In genomic region chr3:129626744-129627349, GRCh38 we compare ENCODE assay signal across 8 cellular contexts. TPM values are rescaled to one million over a fixed set of nuclear protein-coding genes. Genes with fewer than 3 reads are reported as not detected.
DNase-seq lines count a peak whose midpoint lies in the region; ATAC-seq and TF ChIP-seq lines count a peak whose summit lies in the region.

No MANE protein-coding gene starts in this region.

- H3K27ac ChIP-seq in heart right ventricle, result peak overlapping the region; percentile 95 to 100 (median 99)

- H3K4me3 ChIP-seq in heart right ventricle, result peak overlapping the region; percentile 26 to 79 (median 66)

- H3K9me3 Mint-ChIP-seq in activated naive CD8-positive, alpha-beta T cell treated with anti-CD3 and anti-CD28 coated beads, Interleukin-2, amount 50 U/mL, for 24 hours, result no peaks in the 10 kb centered on the region

- peak; percentile 94 for DNase-seq in Daoy (ENCODE audit: low read depth)
- peak; percentile 65 for DNase-seq in SHP77 treated with DMSO at 0.1 percent for 48 hours (lab: John Stamatoyannopoulos, UW)
- DNase-seq in activated naive CD8-positive, alpha-beta T cell treated with anti-CD3 and anti-CD28 coated beads, Interleukin-2, amount 50 U/mL, for 24 hours, result peak; percentile 88
- peak; percentile 95 to 97 for DNase-seq in heart right ventricle
- peak; percentile 98 for DNase-seq in posterior vena cava (ENCODE audit: low spot score)
- DNase-seq in amniotic stem cell (lab: John Stamatoyannopoulos, UW), result no peak

- H3K4me1 Mint-ChIP-seq in activated naive CD8-positive, alpha-beta T cell treated with anti-CD3 and anti-CD28 coated beads, Interleukin-2, amount 50 U/mL, for 24 hours, result peaks cover 16% of the 10 kb centered on the region

- intact Hi-C loops in heart right ventricle (cut with DNase I) (loop anchor here in 7 of 10 donors (1.0 to 10.0 kb wide), 6 partner anchors 135 to 305 kb away; no protein-coding TSS in a partner anchor), posterior vena cava (cut with DNase I) (loop anchor here in 1 of 2 donors (5.0 kb wide), 1 partner anchor 305 kb away; no protein-coding TSS in a partner anchor)

- peak; percentile 79 for ATAC-seq in GM19468 (IDR thresholded peaks at IDR 0.05; ENCODE audit: extremely low read depth, unreplicated experiment)
- peak; percentile 57 for ATAC-seq in HG03575 (IDR thresholded peaks at IDR 0.05; ENCODE audit: extremely low read depth, insufficient number of reproducible peaks, low FRiP score, unreplicated experiment)
- peak; percentile 98 for ATAC-seq in activated naive CD8-positive, alpha-beta T cell treated with anti-CD3 and anti-CD28 coated beads, Interleukin-2, amount 50 U/mL, for 24 hours
- peak; percentile 83 to 96 (median 89) for ATAC-seq in heart right ventricle

- H3K36me3 ChIP-seq in heart right ventricle, result no peaks in the 10 kb centered on the region

- WGBS in heart right ventricle, 2 donors, result 1 to 2% methylated on average over 48 to 49 of the region's 49 CpGs

- no peaks in the 10 kb centered on the region for H3K27me3 ChIP-seq in heart right ventricle

- H3K9me3 ChIP-seq in heart right ventricle, result no peaks in the 10 kb centered on the region

- no peaks in the 10 kb centered on the region for H3K27me3 Mint-ChIP-seq in activated naive CD8-positive, alpha-beta T cell treated with anti-CD3 and anti-CD28 coated beads, Interleukin-2, amount 50 U/mL, for 24 hours

- peak in 4 of 9 donors; percentile 4 to 28 (median 16) for TF ChIP-seq CTCF in heart right ventricle (IDR thresholded peaks at IDR 0.05)

- H3K36me3 Mint-ChIP-seq in activated naive CD8-positive, alpha-beta T cell treated with anti-CD3 and anti-CD28 coated beads, Interleukin-2, amount 50 U/mL, for 24 hours (ENCODE audit: low read depth), result no peaks in the 10 kb centered on the region

- peak overlapping the region; percentile 81 for H3K27ac Mint-ChIP-seq in activated naive CD8-positive, alpha-beta T cell treated with anti-CD3 and anti-CD28 coated beads, Interleukin-2, amount 50 U/mL, for 24 hours

- H3K4me1 ChIP-seq in heart right ventricle, result peaks cover 34 to 71% (median 59%) of the 10 kb centered on the region in 9 donors

- peak overlapping the region; percentile 88 for H3K4me3 Mint-ChIP-seq in activated naive CD8-positive, alpha-beta T cell treated with anti-CD3 and anti-CD28 coated beads, Interleukin-2, amount 50 U/mL, for 24 hours

RNA-seq across cellular contexts. Expression of gene PLXND1, which starts 20.4 kb away (rescaled TPM):
- total RNA-seq in Daoy (2014; rRNA removed; shearing (Covaris generic)), result 9.1 and 12.1 TPM in 2 replicates
- 100 to 1,000 TPM in 1 of 10 donors, 10 to 100 TPM in 9; 40.9 to 106 (median 62.8) TPM for total RNA-seq in heart right ventricle
- 100 to 1,000 TPM in 1 of 2 donors, 10 to 100 TPM in 1; 71.2 to 169 TPM for polyA plus RNA-seq in heart right ventricle
- 100 to 1,000 TPM; 155 to 241 TPM for total RNA-seq in posterior vena cava
